Comparison of ENCODE assay signal across 19 cellular contexts in the genomic region with DNA sequence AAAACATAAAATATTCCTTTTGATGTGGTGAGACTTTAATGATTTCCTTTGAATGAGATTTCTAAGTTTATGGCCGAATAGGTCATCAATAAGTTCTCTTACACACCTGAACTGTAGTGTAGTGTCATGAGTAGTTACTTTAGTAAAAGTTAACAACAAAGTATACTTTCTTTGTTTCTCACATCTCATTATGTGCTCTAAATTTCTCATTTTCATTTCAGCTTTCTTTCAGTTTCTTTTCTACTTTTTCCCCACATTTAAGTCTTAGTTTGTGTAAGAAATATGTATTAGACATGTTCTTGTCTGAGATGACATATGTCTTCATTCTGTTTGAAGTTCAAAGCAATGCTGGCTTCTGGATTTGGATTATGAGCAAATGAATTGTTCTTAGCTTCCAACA.
"Had no signal": no experiment of that assay in that cellular context is flagged by ENCODE, and none has a peak within 500 bp of the region (broad histone marks: within the 10 kb centered on the region; RNA-seq: fewer than 3 reads in every experiment).

No MANE protein-coding gene starts in this region.

- H3K27me3 ChIP-seq: adrenal gland, breast epithelium, colonic mucosa, left lung, right atrium auricular region, thyroid gland had no signal

- ATAC-seq: activated CD4-positive, alpha-beta T cell treated with anti-CD3 and anti-CD28 coated beads for 36 hours; activated T-cell treated with anti-CD3 and anti-CD28 coated beads, Interleukin-2, amount 50 U/mL, for 4 hours; left lung; naive thymus-derived CD4-positive, alpha-beta T cell had no signal

- DNase-seq: activated B cell treated with CpG ODN at 0.5 μM for 24 hours; activated CD4-positive, alpha-beta T cell treated with anti-CD3 and anti-CD28 coated beads for 36 hours; activated CD4-positive, alpha-beta T cell treated with anti-CD3 and anti-CD28 coated beads, Interleukin-2, amount 50 U/mL, for 4 hours; activated CD8-positive, alpha-beta memory T cell treated with anti-CD3 and anti-CD28 coated beads for 24 hours; activated CD8-positive, alpha-beta memory T cell treated with anti-CD3 and anti-CD28 coated beads, Interleukin-2, amount 50 U/mL, for 4 hours; activated naive CD4-positive, alpha-beta T cell; activated T-cell treated with anti-CD3 and anti-CD28 coated beads, Interleukin-2, amount 50 U/mL, for 4 hours; colonic mucosa; kidney glomerular epithelial cell; left lung; naive thymus-derived CD4-positive, alpha-beta T cell; stimulated activated CD4-positive, alpha-beta T cell treated with anti-CD3 and anti-CD28 coated beads, Interleukin-4, amount 100 ng/mL, for 24 hours; stimulated activated naive CD4-positive, alpha-beta T cell treated with Interleukin-2 at 50 U/mL for 16 hours; T1000; thyroid gland had no signal

- H3K27ac ChIP-seq: adrenal gland, breast epithelium, colonic mucosa, left lung, prostate gland, thyroid gland had no signal

- H3K36me3 ChIP-seq: adrenal gland, breast epithelium, colonic mucosa, left lung, prostate gland, right atrium auricular region, thyroid gland had no signal

- H3K4me3 ChIP-seq: adrenal gland, breast epithelium, colonic mucosa, left lung, prostate gland, right atrium auricular region, thyroid gland had no signal

- H3K4me1 ChIP-seq: adrenal gland, breast epithelium, colonic mucosa, left lung, prostate gland, right atrium auricular region, thyroid gland had no signal

- H3K9me3 ChIP-seq: adrenal gland, breast epithelium, colonic mucosa, left lung, prostate gland, right atrium auricular region, thyroid gland had no signal
